ENCODE assay signal across 8 cellular contexts in genomic region chr14:91509083-91509877, GRCh38. TPM values are rescaled to one million over a fixed set of nuclear protein-coding genes. Genes with fewer than 3 reads are reported as not detected.
DNase-seq lines count a peak whose midpoint lies in the region; ATAC-seq, FAIRE-seq and TF ChIP-seq lines count a peak whose summit lies in the region.

No MANE protein-coding gene starts in this region.

- peak; percentile 12 for ATAC-seq in GM21447 (IDR thresholded peaks at IDR 0.05; ENCODE audit: unreplicated experiment)
- ATAC-seq in HG02870 (IDR thresholded peaks at IDR 0.05; ENCODE audit: unreplicated experiment), result no peak

- peak overlapping the region; percentile 99 for H3K9ac ChIP-seq in HUES64 (ENCODE audit: low read depth, low read length)

- H3K36me3 ChIP-seq in HUES64 (ENCODE audit: insufficient read depth, low read length), result peaks cover 26% of the 10 kb centered on the region
- peaks cover 4% of the 10 kb centered on the region for H3K36me3 ChIP-seq in bronchial epithelial cell (ENCODE audit: control insufficient read depth, insufficient read depth, low read length)

- FAIRE-seq in bronchial epithelial cell (lab: Jason Lieb, UNC), result no peak

- peak overlapping the region; percentile 99 for H3K27ac ChIP-seq in HUES64 (ENCODE audit: low read depth, low read length)
- H3K27ac ChIP-seq in layer of hippocampus (ENCODE audit: low read depth, low read length), result peak overlapping the region; percentile 96

- no peaks in the 10 kb centered on the region for H3K9me3 ChIP-seq in HUES64 (ENCODE audit: insufficient read depth, low read depth, low read length)

- H3K4me3 ChIP-seq in HUES64 (ENCODE audit: low read length), result peak overlapping the region; percentile 83
- H3K4me3 ChIP-seq in bronchial epithelial cell (ENCODE audit: low read depth, low read length), result peak overlapping the region; percentile 95

- no peak for TF ChIP-seq CTCF in bronchial epithelial cell (IDR thresholded peaks at IDR 0.05; ENCODE audit: insufficient read depth, low read length, severe bottlenecking)

- peak; percentile 46 for DNase-seq in COR-L47 (lab: John Stamatoyannopoulos, UW)
- DNase-seq in UCSD-AML1 (lab: John Stamatoyannopoulos, UW; ENCODE audit: unreplicated experiment), result peak; percentile 33
- peak; percentile 26 for DNase-seq in bronchial epithelial cell (ENCODE audit: low read depth)
- DNase-seq in stimulated activated CD4-positive, alpha-beta T cell treated with anti-CD3 and anti-CD28 coated beads, Interleukin-15, amount 100 ng/mL, for 48 hours (ENCODE audit: low read depth in 2 of 2), result peak; percentile 21 to 29

- H3K4me1 ChIP-seq in HUES64 (ENCODE audit: insufficient read depth, low read length), result peaks cover 8% of the 10 kb centered on the region

- H3K27me3 ChIP-seq in HUES64 (ENCODE audit: insufficient read depth, low read length) (no peaks in the 10 kb centered on the region), bronchial epithelial cell (ENCODE audit: control insufficient read depth, insufficient read depth, low read length) (no peaks in the 10 kb centered on the region), layer of hippocampus (ENCODE audit: control insufficient read depth, insufficient read depth, low read length) (no peaks in the 10 kb centered on the region)

- under 1% methylated on average over 71 of the region's 71 CpGs for WGBS in HUES64

RNA-seq across cellular contexts. Expression of gene PPP4R3A, which starts 0.8 kb away (rescaled TPM):
- polyA plus RNA-seq in HUES64 (2013, experiment 1 of 2), result 88.0 TPM
- polyA plus RNA-seq in HUES64 (2013, experiment 2 of 2), result 78.5 TPM
- total RNA-seq in bronchial epithelial cell, result 110 and 119 TPM in 2 replicates
